In genomic region chr1:228486596-228487335, GRCh38 we compare ENCODE assay signal across 1 cellular context.
A peak's percentile ranks its signal among the peaks of the same experiment; 100 is the strongest.
TF ChIP-seq lines count a peak whose summit lies in the region.

No MANE protein-coding gene starts in this region.

TF ChIP-seq in HepG2, 621 proteins besides CTCF, POLR2A, EP300 and RAD21 (continued from another document and continues in another):
- TF ChIP-seq ZNF609 (CRISPR knock-in tag; IDR thresholded peaks at IDR 0.05; ENCODE audit: borderline replicate concordance) (0 out of 2 replicates have a peak, but pooled peaks have one; percentile 17), ZKSCAN5 (CRISPR knock-in tag; IDR thresholded peaks at IDR 0.05) (no peak), STAT6 (CRISPR knock-in tag; IDR thresholded peaks at IDR 0.05; ENCODE audit: borderline replicate concordance) (no peak; the same call in 1 of the 2 replicates), ZNF614 (CRISPR knock-in tag; IDR thresholded peaks at IDR 0.05; ENCODE audit: borderline replicate concordance) (peak; percentile 75; the same call in 1 of the 2 replicates), SALL1 (CRISPR knock-in tag; IDR thresholded peaks at IDR 0.05) (peak; percentile 97), PHB2 (IDR thresholded peaks at IDR 0.05; ENCODE audit: partially characterized antibody) (no peak), TOPORS (CRISPR knock-in tag; IDR thresholded peaks at IDR 0.05) (peak; percentile 62; the same call in 1 of the 2 replicates), ZKSCAN1 (IDR thresholded peaks at IDR 0.05; ENCODE audit: low read length) (no peak), SNAPC2 (CRISPR knock-in tag; IDR thresholded peaks at IDR 0.05) (no peak; the same call in 1 of the 2 replicates), PRMT3 (CRISPR knock-in tag; IDR thresholded peaks at IDR 0.05; ENCODE audit: borderline replicate concordance, low read depth) (peak; percentile 66; the same call in 1 of the 2 replicates), JARID2 (CRISPR knock-in tag; IDR thresholded peaks at IDR 0.05; ENCODE audit: insufficient replicate concordance) (no peak), ZHX1 (CRISPR knock-in tag; IDR thresholded peaks at IDR 0.05; ENCODE audit: low read depth) (no peak), MNT (IDR thresholded peaks at IDR 0.05) (no peak), WIZ (CRISPR knock-in tag; IDR thresholded peaks at IDR 0.05) (peak; percentile 88; the same call in 1 of the 2 replicates), KAT7 (CRISPR knock-in tag; IDR thresholded peaks at IDR 0.05; ENCODE audit: borderline replicate concordance) (no peak; the same call in 1 of the 2 replicates), CREB1 (IDR thresholded peaks at IDR 0.05) (peak; percentile 87), CREB1 (CRISPR knock-in tag; IDR thresholded peaks at IDR 0.05) (peak; percentile 92), JDP2 (CRISPR knock-in tag; IDR thresholded peaks at IDR 0.05; ENCODE audit: borderline replicate concordance) (peak; percentile 7; the same call in 1 of the 2 replicates), GTF3A (CRISPR knock-in tag; conservative IDR thresholded peaks at IDR 0.05) (no peak), KLF11 (CRISPR knock-in tag; IDR thresholded peaks at IDR 0.05) (peak; percentile 71; the same call in 1 of the 2 replicates), ZFP37 (CRISPR knock-in tag; IDR thresholded peaks at IDR 0.05; ENCODE audit: borderline replicate concordance) (no peak; the same call in 1 of the 2 replicates), CEBPG (CRISPR knock-in tag; IDR thresholded peaks at IDR 0.05) (no peak), ZNF263 (CRISPR knock-in tag; IDR thresholded peaks at IDR 0.05) (peak; percentile 75; the same call in 1 of the 2 replicates), ZNF253 (CRISPR knock-in tag; IDR thresholded peaks at IDR 0.05; ENCODE audit: borderline replicate concordance) (no peak), ZNF251 (CRISPR knock-in tag; IDR thresholded peaks at IDR 0.05) (peak; percentile 88; the same call in 1 of the 2 replicates), PPARG (CRISPR knock-in tag; conservative IDR thresholded peaks at IDR 0.05) (0 out of 2 replicates have a peak, but pooled peaks have one; percentile 14), ZNF597 (CRISPR knock-in tag; IDR thresholded peaks at IDR 0.05) (no peak), NAIF1 (CRISPR knock-in tag; IDR thresholded peaks at IDR 0.05; ENCODE audit: borderline replicate concordance) (peak; percentile 74; the same call in 1 of the 2 replicates), FLYWCH1 (CRISPR knock-in tag; IDR thresholded peaks at IDR 0.05) (no peak), HMGXB4 (CRISPR knock-in tag; IDR thresholded peaks at IDR 0.05; ENCODE audit: borderline replicate concordance in 1 of 2, low read depth in 1 of 2) (peak; percentile 82 to 90), ONECUT2 (CRISPR knock-in tag; IDR thresholded peaks at IDR 0.05) (peak; percentile 27; the same call in 1 of the 2 replicates), TARDBP (CRISPR knock-in tag; IDR thresholded peaks at IDR 0.05) (0 out of 2 replicates have a peak, but pooled peaks have one; percentile 48), HIC2 (CRISPR knock-in tag; IDR thresholded peaks at IDR 0.05; ENCODE audit: low read depth) (peak; percentile 20; the same call in 1 of the 2 replicates), HES4 (CRISPR knock-in tag; IDR thresholded peaks at IDR 0.05; ENCODE audit: borderline replicate concordance) (peak; percentile 76; the same call in 1 of the 2 replicates), ATRX (CRISPR knock-in tag; IDR thresholded peaks at IDR 0.05; ENCODE audit: borderline replicate concordance) (no peak), PRDM10 (CRISPR knock-in tag; IDR thresholded peaks at IDR 0.05; ENCODE audit: low read depth) (peak; percentile 75; the same call in 1 of the 2 replicates), KDM4B (CRISPR knock-in tag; IDR thresholded peaks at IDR 0.05) (peak; percentile 69; the same call in 1 of the 2 replicates), SOX6 (IDR thresholded peaks at IDR 0.05) (no peak), SOX6 (CRISPR knock-in tag; IDR thresholded peaks at IDR 0.05) (peak; percentile 69), KLF13 (CRISPR knock-in tag; IDR thresholded peaks at IDR 0.05) (no peak)
